In genomic region chr15:99174989-99175388, GRCh38 we compare ENCODE assay signal across 17 cellular contexts.
DNase-seq lines count a peak whose midpoint lies in the region; ATAC-seq, FAIRE-seq and TF ChIP-seq lines count a peak whose summit lies in the region.
"Had no signal": no experiment of that assay in that cellular context is flagged by ENCODE, and none has a peak within 500 bp of the region (broad histone marks: within the 10 kb centered on the region; RNA-seq: fewer than 3 reads in every experiment).

No MANE protein-coding gene starts in this region.

- no peaks in the 10 kb centered on the region for H3K9me3 Mint-ChIP-seq in mesothelial cell of epicardium
- H3K9me3 Mint-ChIP-seq: activated naive CD8-positive, alpha-beta T cell treated with anti-CD3 and anti-CD28 coated beads, Interleukin-2, amount 50 U/mL, for 24 hours; CD8-positive, alpha-beta memory T cell had no signal

- TF ChIP-seq CTCF in WERI-Rb-1 (IDR thresholded peaks at IDR 0.05; ENCODE audit: low read depth, low read length) (no peak), esophagus squamous epithelium (IDR thresholded peaks at IDR 0.05) (no peak), mesothelial cell of epicardium (IDR thresholded peaks at IDR 0.05; ENCODE audit: unreplicated experiment) (no peak), stomach (IDR thresholded peaks at IDR 0.05) (no peak), pancreas (IDR thresholded peaks at IDR 0.05) (no peak), D721Med (IDR thresholded peaks at IDR 0.05; ENCODE audit: insufficient read depth, missing control alignments) (no peak)

- H3K27me3 Mint-ChIP-seq in mesothelial cell of epicardium (ENCODE audit: low read depth), result no peaks in the 10 kb centered on the region
- H3K27me3 Mint-ChIP-seq: activated naive CD8-positive, alpha-beta T cell treated with anti-CD3 and anti-CD28 coated beads, Interleukin-2, amount 50 U/mL, for 24 hours; CD8-positive, alpha-beta memory T cell had no signal

- H3K36me3 Mint-ChIP-seq in mesothelial cell of epicardium, result peaks cover 14% of the 10 kb centered on the region
- H3K36me3 Mint-ChIP-seq: CD8-positive, alpha-beta memory T cell had no signal

- H3K27ac Mint-ChIP-seq in mesothelial cell of epicardium, result peak overlapping the region; percentile 85
- H3K27ac Mint-ChIP-seq: activated naive CD8-positive, alpha-beta T cell treated with anti-CD3 and anti-CD28 coated beads, Interleukin-2, amount 50 U/mL, for 24 hours had no signal

- H3K27ac ChIP-seq in WERI-Rb-1 (peak overlapping the region; percentile 79), esophagus squamous epithelium (peak overlapping the region; percentile 41 to 88 (median 87)), stomach (peak overlapping the region in 4 of 5 donors; percentile 68 to 91 (median 84)), pancreas (no peak overlapping the region)
- H3K27ac ChIP-seq: GM23248, thyroid gland had no signal

- TF ChIP-seq POLR2A in esophagus squamous epithelium (IDR thresholded peaks at IDR 0.05), result no peak
- TF ChIP-seq POLR2A in stomach (IDR thresholded peaks at IDR 0.05), result no peak

- H3K27me3 ChIP-seq in WERI-Rb-1 (ENCODE audit: insufficient read depth, low read depth, severe bottlenecking), result no peaks in the 10 kb centered on the region
- no peaks in the 10 kb centered on the region for H3K27me3 ChIP-seq in esophagus squamous epithelium
- H3K27me3 ChIP-seq in stomach, result no peaks in the 10 kb centered on the region
- H3K27me3 ChIP-seq in pancreas, result no peaks in the 10 kb centered on the region
- H3K27me3 ChIP-seq: thyroid gland had no signal

- 62 to 74% methylated on average over 4 to 7 of the region's 7 CpGs for WGBS in esophagus squamous epithelium, 2 donors
- WGBS in stomach, 5 donors, result 62 to 81% (median 77%) methylated on average over 7 of the region's 7 CpGs
- WGBS in pancreas, 2 donors, result 78 to 79% methylated on average over 7 of the region's 7 CpGs

- H3K4me3 ChIP-seq in WERI-Rb-1 (ENCODE audit: low read depth, low read length) (peak overlapping the region; percentile 9; the same call in 1 of the 2 replicates), esophagus squamous epithelium (no peak overlapping the region), stomach (no peak overlapping the region), pancreas (no peak overlapping the region)
- H3K4me3 ChIP-seq: GM23248, thyroid gland had no signal

- H3K9me3 ChIP-seq in WERI-Rb-1 (ENCODE audit: severe bottlenecking) (no peaks in the 10 kb centered on the region), esophagus squamous epithelium (no peaks in the 10 kb centered on the region), stomach (no peaks in the 10 kb centered on the region), pancreas (no peaks in the 10 kb centered on the region)
- H3K9me3 ChIP-seq: thyroid gland had no signal

- intact Hi-C loops in esophagus squamous epithelium (cut with DNase I), result no loop called here
- intact Hi-C loops in stomach (cut with DNase I; ENCODE audit: low total_unique reads), result no loop called here
- intact Hi-C loops in pancreas (cut with DNase I), result no loop called here

- H3K36me3 ChIP-seq in WERI-Rb-1 (no peaks in the 10 kb centered on the region), esophagus squamous epithelium (peaks cover 0 to 59% (median 7%) of the 10 kb centered on the region in 3 donors), stomach (peaks cover 0 to 51% (median 42%) of the 10 kb centered on the region in 4 donors), pancreas (no peaks in the 10 kb centered on the region)
- H3K36me3 ChIP-seq: thyroid gland had no signal

- ATAC-seq in pancreas, result no peak
- no peak for ATAC-seq in GM21737 (IDR thresholded peaks at IDR 0.05; ENCODE audit: unreplicated experiment)
- no peak for ATAC-seq in HG03108 (IDR thresholded peaks at IDR 0.05; ENCODE audit: unreplicated experiment)
- ATAC-seq: activated CD4-positive, CD25-positive, alpha-beta regulatory T cell treated with anti-CD3 and anti-CD28 coated beads, Interleukin-2, amount 50 U/mL, for 24 hours; activated naive CD8-positive, alpha-beta T cell treated with anti-CD3 and anti-CD28 coated beads, Interleukin-2, amount 50 U/mL, for 24 hours had no signal

- H3K4me3 Mint-ChIP-seq in mesothelial cell of epicardium, result no peak overlapping the region
- H3K4me3 Mint-ChIP-seq: activated naive CD8-positive, alpha-beta T cell treated with anti-CD3 and anti-CD28 coated beads, Interleukin-2, amount 50 U/mL, for 24 hours; CD8-positive, alpha-beta memory T cell had no signal

- no peak for FAIRE-seq in pancreas (lab: Jason Lieb, UNC)
- no peak for FAIRE-seq in D721Med (lab: Jason Lieb, UNC)

- TF ChIP-seq EP300 in stomach (IDR thresholded peaks at IDR 0.05), result no peak

- H3K4me1 Mint-ChIP-seq in mesothelial cell of epicardium, result peaks cover 22% of the 10 kb centered on the region
- H3K4me1 Mint-ChIP-seq: activated naive CD8-positive, alpha-beta T cell treated with anti-CD3 and anti-CD28 coated beads, Interleukin-2, amount 50 U/mL, for 24 hours; CD8-positive, alpha-beta memory T cell had no signal

- H3K4me1 ChIP-seq in esophagus squamous epithelium (peaks cover 0 to 20% (median 0%) of the 10 kb centered on the region in 3 donors), stomach (peaks cover 0 to 46% (median 17%) of the 10 kb centered on the region in 4 donors), pancreas (no peaks in the 10 kb centered on the region)

- DNase-seq in WERI-Rb-1 (no peak), esophagus squamous epithelium (lab: John Stamatoyannopoulos, UW) (no peak), mesothelial cell of epicardium (ENCODE audit: low spot score in 2 of 2, unreplicated experiment in 2 of 2) (no peak), stomach (no peak), pancreas (no peak), D721Med (ENCODE audit: insufficient read length, low spot score) (no peak)
- DNase-seq: activated CD8-positive, alpha-beta memory T cell treated with anti-CD3 and anti-CD28 coated beads for 24 hours; activated naive CD8-positive, alpha-beta T cell treated with anti-CD3 and anti-CD28 coated beads, Interleukin-2, amount 50 U/mL, for 24 hours; CD8-positive, alpha-beta memory T cell; cerebellar nuclear complex; GM23248; NCI-H2171; posterior cingulate gyrus; thyroid gland had no signal

Comparison
In these comparisons a context has a peak if more than half of its experiments do, and no peak if none do; other contexts are left out.
1. H3K27ac ChIP-seq: peak in WERI-Rb-1 (single experiment), esophagus squamous epithelium (4 of 4) and stomach (4 of 5); none in pancreas (0 of 4).